ENCODE assay signal across 12 cellular contexts in the genomic region with DNA sequence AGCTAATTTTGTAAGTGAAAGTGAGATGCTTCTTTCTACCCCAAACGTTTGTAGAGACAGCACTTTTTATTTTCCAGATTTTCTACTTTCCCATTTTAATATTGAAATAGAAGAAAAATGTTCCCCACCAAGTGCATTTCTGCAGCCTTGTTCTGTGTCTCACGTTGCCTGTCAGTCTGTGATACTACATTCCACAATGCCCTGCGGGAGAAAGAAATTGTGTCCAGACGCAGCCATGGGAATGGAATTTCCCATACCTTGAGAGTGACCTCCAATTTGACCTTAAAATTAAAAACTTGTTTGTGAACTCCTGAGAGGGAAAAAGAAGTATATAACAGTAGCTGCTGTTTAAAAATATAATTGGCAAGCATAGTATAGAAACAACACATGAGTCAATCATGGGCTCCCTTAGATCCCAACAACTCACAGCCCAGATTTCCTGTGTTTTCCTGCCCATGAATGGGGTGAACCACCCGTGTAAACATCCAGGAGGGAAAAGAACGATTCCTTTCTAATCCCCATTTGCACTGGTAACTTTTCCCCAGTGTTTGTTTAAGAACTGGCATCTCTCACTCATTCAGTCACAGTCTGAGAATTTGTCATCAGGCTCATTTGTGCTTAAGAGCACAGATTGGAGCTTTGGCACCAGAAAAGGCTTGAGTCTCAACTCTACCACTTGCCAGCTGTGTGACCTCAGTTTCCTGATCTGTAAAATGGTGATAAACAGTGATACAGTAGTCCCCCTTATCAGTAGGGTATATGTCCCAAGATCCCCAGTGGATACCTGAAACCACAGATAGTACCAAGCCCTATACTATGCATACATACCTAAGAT.
DNase-seq lines count a peak whose midpoint lies in the region; ATAC-seq and TF ChIP-seq lines count a peak whose summit lies in the region.
"Had no signal": no experiment of that assay in that cellular context is flagged by ENCODE, and none has a peak within 500 bp of the region (broad histone marks: within the 10 kb centered on the region; RNA-seq: fewer than 3 reads in every experiment).

No MANE protein-coding gene starts in this region.

- in situ Hi-C loops in GM13976 (cut with MboI; ENCODE audit: low sequenced_read_pairs, unreplicated experiment) = no loop called here

- no peak overlapping the region for H3K4me3 Mint-ChIP-seq in type B pancreatic cell

- peaks cover 4% of the 10 kb centered on the region for H3K9me3 Mint-ChIP-seq in type B pancreatic cell

- no peak overlapping the region for H3K27ac Mint-ChIP-seq in type B pancreatic cell

- no peaks in the 10 kb centered on the region for H3K36me3 Mint-ChIP-seq in type B pancreatic cell

- DNase-seq in myocyte (ENCODE audit: low read depth) = peak; percentile 27
- no peak for DNase-seq in hypothalamus (lab: John Stamatoyannopoulos, UW)
- no peak for DNase-seq in foreskin melanocyte
- DNase-seq in type B pancreatic cell (ENCODE audit: extremely low spot score, unreplicated experiment) = no peak
- no peak for DNase-seq in GM13976 (ENCODE audit: low spot score)
- DNase-seq: DND-41, glutamatergic neuron, HCEC 1CT, NCI-H1436 had no signal

- H3K4me1 Mint-ChIP-seq in type B pancreatic cell (ENCODE audit: unreplicated experiment) = peaks cover 19% of the 10 kb centered on the region

- TF ChIP-seq CTCF in type B pancreatic cell (conservative IDR thresholded peaks at IDR 0.05) = no peak
- TF ChIP-seq CTCF in GM13976 (IDR thresholded peaks at IDR 0.05; ENCODE audit: borderline replicate concordance, control extremely low read depth, extremely low read depth, insufficient read depth, missing control alignments) = no peak

- peaks cover 3% of the 10 kb centered on the region for H3K27me3 Mint-ChIP-seq in type B pancreatic cell

- ATAC-seq in GM18907 (IDR thresholded peaks at IDR 0.05; ENCODE audit: unreplicated experiment) (peak; percentile 47), GM21825 (IDR thresholded peaks at IDR 0.05; ENCODE audit: unreplicated experiment) (peak; percentile 33), HG03432 (IDR thresholded peaks at IDR 0.05; ENCODE audit: unreplicated experiment) (peak; percentile 36)
